1 cellular context compared by ENCODE assay signal in the genomic region with DNA sequence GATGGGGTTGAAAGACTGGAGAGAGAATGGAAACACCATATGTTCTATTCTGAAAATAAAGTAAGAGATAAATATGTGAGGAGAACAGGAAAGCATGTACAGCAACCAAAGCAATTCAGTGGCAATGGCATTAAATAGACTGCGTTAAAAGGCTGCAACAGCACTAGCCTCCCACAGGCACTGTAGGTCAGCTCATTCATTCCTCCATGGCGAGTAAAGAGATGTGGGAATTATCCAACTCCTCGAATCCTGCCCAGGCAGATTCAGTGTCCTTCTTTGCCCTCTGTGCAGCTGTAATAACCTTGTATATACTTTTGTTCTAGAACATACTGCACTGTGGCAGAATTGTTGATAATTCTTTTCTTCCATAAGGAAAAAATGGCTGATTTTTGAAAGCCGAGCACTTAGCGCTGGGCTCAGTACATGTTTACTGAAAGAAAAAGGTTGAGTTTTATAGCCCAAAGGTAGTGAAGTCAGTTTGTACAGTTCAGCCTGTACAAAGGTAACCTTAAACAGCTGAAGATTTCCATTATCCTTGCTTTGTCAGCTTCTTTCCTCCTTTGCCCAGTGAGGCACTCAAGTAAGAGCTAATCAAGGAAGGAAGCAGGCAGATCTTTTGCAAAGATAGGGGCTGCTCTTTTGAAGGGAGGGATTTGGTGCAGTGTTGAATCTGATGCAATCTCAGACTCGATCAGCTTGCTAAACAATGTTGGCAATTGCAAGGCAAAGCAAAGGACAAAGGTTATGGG.
A peak's percentile ranks its signal among the peaks of the same experiment; 100 is the strongest.
TF ChIP-seq lines count a peak whose summit lies in the region.

No MANE protein-coding gene starts in this region.

TF ChIP-seq in IMR-90, 13 proteins besides CTCF, POLR2A, EP300 and RAD21:
- TF ChIP-seq RCOR1 (IDR thresholded peaks at IDR 0.05; ENCODE audit: insufficient replicate concordance, low read length) (no peak), MAFK (IDR thresholded peaks at IDR 0.05; ENCODE audit: low read depth, low read length) (no peak), BHLHE40 (IDR thresholded peaks at IDR 0.05; ENCODE audit: low read depth, low read length) (no peak), RFX5 (IDR thresholded peaks at IDR 0.05; ENCODE audit: low read depth, low read length) (no peak), SMC3 (IDR thresholded peaks at IDR 0.05; ENCODE audit: low read depth, low read length) (no peak), CEBPB (IDR thresholded peaks at IDR 0.05; ENCODE audit: low read depth, low read length) (peak; percentile 72; the same call in 1 of the 2 replicates)
- TF ChIP-seq, protein P1, sequence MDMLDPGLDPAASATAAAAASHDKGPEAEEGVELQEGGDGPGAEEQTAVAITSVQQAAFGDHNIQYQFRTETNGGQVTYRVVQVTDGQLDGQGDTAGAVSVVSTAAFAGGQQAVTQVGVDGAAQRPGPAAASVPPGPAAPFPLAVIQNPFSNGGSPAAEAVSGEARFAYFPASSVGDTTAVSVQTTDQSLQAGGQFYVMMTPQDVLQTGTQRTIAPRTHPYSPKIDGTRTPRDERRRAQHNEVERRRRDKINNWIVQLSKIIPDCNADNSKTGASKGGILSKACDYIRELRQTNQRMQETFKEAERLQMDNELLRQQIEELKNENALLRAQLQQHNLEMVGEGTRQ (IDR thresholded peaks at IDR 0.05; ENCODE audit: low read depth, low read length) = no peak
- TF ChIP-seq, protein P2, sequence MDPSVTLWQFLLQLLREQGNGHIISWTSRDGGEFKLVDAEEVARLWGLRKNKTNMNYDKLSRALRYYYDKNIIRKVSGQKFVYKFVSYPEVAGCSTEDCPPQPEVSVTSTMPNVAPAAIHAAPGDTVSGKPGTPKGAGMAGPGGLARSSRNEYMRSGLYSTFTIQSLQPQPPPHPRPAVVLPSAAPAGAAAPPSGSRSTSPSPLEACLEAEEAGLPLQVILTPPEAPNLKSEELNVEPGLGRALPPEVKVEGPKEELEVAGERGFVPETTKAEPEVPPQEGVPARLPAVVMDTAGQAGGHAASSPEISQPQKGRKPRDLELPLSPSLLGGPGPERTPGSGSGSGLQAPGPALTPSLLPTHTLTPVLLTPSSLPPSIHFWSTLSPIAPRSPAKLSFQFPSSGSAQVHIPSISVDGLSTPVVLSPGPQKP (IDR thresholded peaks at IDR 0.05; ENCODE audit: borderline replicate concordance, low read depth, low read length) = no peak
